In the genomic region with DNA sequence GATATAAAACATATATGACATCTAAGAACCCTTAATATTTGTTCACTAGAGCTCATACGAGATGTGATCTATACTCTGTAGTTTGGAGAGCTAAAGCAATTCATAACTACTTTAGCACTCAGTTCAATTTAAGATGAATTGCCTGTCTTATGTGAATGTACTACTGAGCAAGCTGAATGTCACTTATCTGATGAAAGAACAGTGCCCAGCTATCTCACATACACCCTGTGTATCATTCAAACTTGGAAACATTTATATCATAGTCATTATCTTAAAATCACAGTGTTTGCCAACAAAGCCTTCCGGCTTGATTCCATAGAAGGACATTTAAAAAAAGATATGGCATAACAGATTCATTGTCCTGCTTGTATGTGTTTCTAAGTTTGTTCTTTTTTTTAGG, we compare ENCODE assay signal across 28 cellular contexts.
DNase-seq lines count a peak whose midpoint lies in the region; ATAC-seq, FAIRE-seq and TF ChIP-seq lines count a peak whose summit lies in the region.
"Had no signal": no experiment of that assay in that cellular context is flagged by ENCODE, and none has a peak within 500 bp of the region (broad histone marks: within the 10 kb centered on the region; RNA-seq: fewer than 3 reads in every experiment).

No MANE protein-coding gene starts in this region.

- in situ Hi-C loops in brain microvascular endothelial cell (cut with HindIII; ENCODE audit: low pct_ligation_motif_present, low sequenced_read_pairs) = no loop called here

- H3K36me3 Mint-ChIP-seq in natural killer cell = no peaks in the 10 kb centered on the region
- H3K36me3 Mint-ChIP-seq: CD14-positive monocyte; CD4-positive, alpha-beta memory T cell; CD4-positive, CD25-positive, alpha-beta regulatory T cell; CD8-positive, alpha-beta memory T cell had no signal

- H3K36me3 ChIP-seq in endothelial cell of umbilical vein (ENCODE audit: control insufficient read depth in 2 of 2, extremely low read depth in 1 of 2, insufficient read depth in 2 of 2, low read length in 2 of 2) (no peaks in the 10 kb centered on the region), brain microvascular endothelial cell (replicated peaks) (no peaks in the 10 kb centered on the region)
- H3K36me3 ChIP-seq: BE2C, BLaER1 had no signal

- POLR2A ChIA-PET in endothelial cell of umbilical vein (lab: Charles Lee) = no interaction called here

- H3K9me1 ChIP-seq in endothelial cell of umbilical vein (replicated peaks; ENCODE audit: control insufficient read depth, extremely low read depth, insufficient read depth, low read length) = no peaks in the 10 kb centered on the region

- no peaks in the 10 kb centered on the region for H4K20me1 ChIP-seq in endothelial cell of umbilical vein (replicated peaks; ENCODE audit: control insufficient read depth, extremely low read depth, insufficient read depth, low read length)
- H4K20me1 ChIP-seq: BLaER1 had no signal

- H3K27ac Mint-ChIP-seq in natural killer cell = no peak overlapping the region
- H3K27ac Mint-ChIP-seq: CD14-positive monocyte; CD4-positive, alpha-beta memory T cell; CD4-positive, CD25-positive, alpha-beta regulatory T cell; CD8-positive, alpha-beta memory T cell had no signal

- H3K4me1 Mint-ChIP-seq in natural killer cell = no peaks in the 10 kb centered on the region
- H3K4me1 Mint-ChIP-seq: CD14-positive monocyte; CD4-positive, alpha-beta memory T cell; CD4-positive, CD25-positive, alpha-beta regulatory T cell; CD8-positive, alpha-beta memory T cell had no signal

- no peak for TF ChIP-seq POLR2A in endothelial cell of umbilical vein (IDR thresholded peaks at IDR 0.05; ENCODE audit: low read depth, low read length)

- dilution Hi-C loops in endothelial cell of umbilical vein (cut with MboI; ENCODE audit: extremely low pct_ligation_motif_present, low sequenced_read_pairs) = no loop called here

- FAIRE-seq in endothelial cell of umbilical vein (lab: Jason Lieb, UNC) = no peak
- FAIRE-seq: A204.1, GM12878, GM12892, GM18507 had no signal

- no peaks in the 10 kb centered on the region for H3K79me2 ChIP-seq in endothelial cell of umbilical vein (ENCODE audit: control insufficient read depth, insufficient read depth, low read length)

- CTCF ChIA-PET in endothelial cell of umbilical vein (lab: Charles Lee) = no interaction called here

- intact Hi-C loops in endothelial cell of umbilical vein (cut with micrococcal nuclease) (no loop called here), natural killer cell (cut with micrococcal nuclease) (no loop called here)

- H3K27me3 Mint-ChIP-seq in natural killer cell (ENCODE audit: low read depth in 2 of 2) = no peaks in the 10 kb centered on the region
- H3K27me3 Mint-ChIP-seq: CD4-positive, alpha-beta memory T cell; CD4-positive, CD25-positive, alpha-beta regulatory T cell; CD8-positive, alpha-beta memory T cell had no signal

- H3K4me3 Mint-ChIP-seq in natural killer cell = no peak overlapping the region
- H3K4me3 Mint-ChIP-seq: CD14-positive monocyte; CD4-positive, alpha-beta memory T cell; CD4-positive, CD25-positive, alpha-beta regulatory T cell; CD8-positive, alpha-beta memory T cell had no signal

- TF ChIP-seq CTCF in endothelial cell of umbilical vein (IDR thresholded peaks at IDR 0.05; ENCODE audit: extremely low read depth in 1 of 2, insufficient read depth in 1 of 2, low read depth in 1 of 2, low read length in 2 of 2) (no peak), natural killer cell (IDR thresholded peaks at IDR 0.05) (no peak), brain microvascular endothelial cell (IDR thresholded peaks at IDR 0.05; ENCODE audit: low read depth, low read length, missing control alignments) (no peak)

- no peak overlapping the region for H3K27ac ChIP-seq in endothelial cell of umbilical vein (ENCODE audit: insufficient read depth, low read depth, low read length)
- no peak overlapping the region for H3K27ac ChIP-seq in brain microvascular endothelial cell
- H3K27ac ChIP-seq: BLaER1 had no signal

- no peaks in the 10 kb centered on the region for H3K4me1 ChIP-seq in endothelial cell of umbilical vein (ENCODE audit: control insufficient read depth, extremely low read depth, insufficient read depth, low read length)
- H3K4me1 ChIP-seq: BE2C, BLaER1 had no signal

- no TSS peak for BruUV-seq in endothelial cell of umbilical vein (replicated peaks; lab: Mats Ljungman, UMichigan)

- no peak for ATAC-seq in SK-N-SH treated with all-trans-retinoic acid at 6 μM for 48 hours
- no peak for ATAC-seq in natural killer cell
- ATAC-seq in HG03378 (IDR thresholded peaks at IDR 0.05; ENCODE audit: unreplicated experiment) = no peak
- ATAC-seq: GM12878 had no signal

- DNase-seq in COLO829 (ENCODE audit: low spot score) = peak; percentile 7
- DNase-seq in SK-N-DZ (ENCODE audit: low spot score) = peak; percentile 33
- DNase-seq in endothelial cell of umbilical vein (ENCODE audit: low read depth, low spot score) = peak; percentile 17
- no peak for DNase-seq in natural killer cell
- DNase-seq in brain microvascular endothelial cell = no peak
- DNase-seq in NCI-H128 (lab: John Stamatoyannopoulos, UW; ENCODE audit: unreplicated experiment) = no peak
- DNase-seq: 8988T; ACHN; BE2C; C1 segment of cervical spinal cord; CD4-positive, alpha-beta memory T cell; CD4-positive, CD25-positive, alpha-beta regulatory T cell; CD8-positive, alpha-beta memory T cell; DMS 273 treated with DMSO at 0.1 percent for 48 hours; DMS153; DMS53; DMS79; DND-41; EL; GDM1 had no signal

- H3K4me2 ChIP-seq in endothelial cell of umbilical vein (ENCODE audit: insufficient read depth, low read length) = no peak overlapping the region
- H3K4me2 ChIP-seq: BLaER1 had no signal

- no peak overlapping the region for H2AFZ ChIP-seq in endothelial cell of umbilical vein (ENCODE audit: low read depth, low read length)

- H3K4me3 ChIP-seq in endothelial cell of umbilical vein (replicated peaks in 1 of 3; ENCODE audit: insufficient read depth in 1 of 3, low read depth in 1 of 3, low read length in 3 of 3) = no peak overlapping the region
- no peak overlapping the region for H3K4me3 ChIP-seq in brain microvascular endothelial cell (ENCODE audit: low read depth, low read length)
- H3K4me3 ChIP-seq: BLaER1, GM12878 had no signal

- peaks cover 10 to 15% of the 10 kb centered on the region in 2 donors for H3K9me3 Mint-ChIP-seq in natural killer cell

- no peaks in the 10 kb centered on the region for H3K27me3 ChIP-seq in endothelial cell of umbilical vein (ENCODE audit: control insufficient read depth in 2 of 2, insufficient read depth in 2 of 2, low read length in 2 of 2)
- no peaks in the 10 kb centered on the region for H3K27me3 ChIP-seq in brain microvascular endothelial cell (replicated peaks)
- H3K27me3 ChIP-seq: BE2C, BLaER1 had no signal

- no peaks in the 10 kb centered on the region for H3K9me3 ChIP-seq in endothelial cell of umbilical vein (replicated peaks; ENCODE audit: control insufficient read depth, insufficient read depth, low read length)
- H3K9me3 ChIP-seq: BE2C, BLaER1 had no signal

- H3K9ac ChIP-seq in endothelial cell of umbilical vein (replicated peaks; ENCODE audit: extremely low read depth, insufficient read depth, low read length) = no peak overlapping the region
- H3K9ac ChIP-seq: BLaER1 had no signal

TF ChIP-seq in SK-N-SH treated with all-trans-retinoic acid at 6 μM for 48 hours, 23 proteins besides CTCF, POLR2A, EP300 and RAD21 (continues in another document):
- TF ChIP-seq ARNTL (CRISPR knock-in tag; IDR thresholded peaks at IDR 0.05; ENCODE audit: borderline replicate concordance, low read depth) (no peak), ZFP3 (CRISPR knock-in tag; IDR thresholded peaks at IDR 0.05) (0 out of 2 replicates have a peak, but pooled peaks have one; percentile 26), ISL1 (CRISPR knock-in tag; IDR thresholded peaks at IDR 0.05) (peak; percentile 81), ZNF8 (CRISPR knock-in tag; IDR thresholded peaks at IDR 0.05) (no peak), TCF4 (CRISPR knock-in tag; IDR thresholded peaks at IDR 0.05; ENCODE audit: borderline replicate concordance) (no peak), ZC3H10 (CRISPR knock-in tag; IDR thresholded peaks at IDR 0.05) (no peak)
- TF ChIP-seq, protein P1, sequence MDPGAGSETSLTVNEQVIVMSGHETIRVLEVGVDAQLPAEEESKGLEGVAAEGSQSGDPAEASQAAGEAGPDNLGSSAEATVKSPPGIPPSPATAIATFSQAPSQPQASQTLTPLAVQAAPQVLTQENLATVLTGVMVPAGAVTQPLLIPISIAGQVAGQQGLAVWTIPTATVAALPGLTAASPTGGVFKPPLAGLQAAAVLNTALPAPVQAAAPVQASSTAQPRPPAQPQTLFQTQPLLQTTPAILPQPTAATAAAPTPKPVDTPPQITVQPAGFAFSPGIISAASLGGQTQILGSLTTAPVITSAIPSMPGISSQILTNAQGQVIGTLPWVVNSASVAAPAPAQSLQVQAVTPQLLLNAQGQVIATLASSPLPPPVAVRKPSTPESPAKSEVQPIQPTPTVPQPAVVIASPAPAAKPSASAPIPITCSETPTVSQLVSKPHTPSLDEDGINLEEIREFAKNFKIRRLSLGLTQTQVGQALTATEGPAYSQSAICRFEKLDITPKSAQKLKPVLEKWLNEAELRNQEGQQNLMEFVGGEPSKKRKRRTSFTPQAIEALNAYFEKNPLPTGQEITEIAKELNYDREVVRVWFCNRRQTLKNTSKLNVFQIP (CRISPR knock-in tag; IDR thresholded peaks at IDR 0.05; ENCODE audit: borderline replicate concordance, low read depth) = no peak

TF ChIP-seq in endothelial cell of umbilical vein, 7 proteins besides CTCF, POLR2A, EP300 and RAD21:
- TF ChIP-seq POLR2AphosphoS5 (IDR thresholded peaks at IDR 0.05; ENCODE audit: insufficient read depth, low read depth, low read length) (no peak), JUN (IDR thresholded peaks at IDR 0.05; ENCODE audit: borderline replicate concordance, insufficient read depth, insufficient read length, low read depth) (no peak), FOS (IDR thresholded peaks at IDR 0.05; ENCODE audit: borderline replicate concordance, insufficient read depth, low read length) (no peak), GATA2 (IDR thresholded peaks at IDR 0.05; ENCODE audit: insufficient read depth, insufficient read length, low read depth, low read length) (no peak), MYC (IDR thresholded peaks at IDR 0.05; ENCODE audit: low read depth, low read length) (no peak), MAX (IDR thresholded peaks at IDR 0.05; ENCODE audit: insufficient read depth, insufficient read length) (no peak), EZH2 (IDR thresholded peaks at IDR 0.05; ENCODE audit: borderline replicate concordance, low read depth, low read length, severe bottlenecking) (no peak)
TF ChIP-seq in endothelial cell of umbilical vein: peak in this region for 0.

Comparison
In these comparisons a context has a peak if more than half of its experiments do, and no peak if none do; other contexts are left out.
1. DNase-seq: peak in COLO829 (single experiment), SK-N-DZ (single experiment) and endothelial cell of umbilical vein (single experiment); none in natural killer cell (single experiment), brain microvascular endothelial cell (single experiment) and NCI-H128 (single experiment).